Comparison of ENCODE assay signal across 11 cellular contexts in the genomic region with DNA sequence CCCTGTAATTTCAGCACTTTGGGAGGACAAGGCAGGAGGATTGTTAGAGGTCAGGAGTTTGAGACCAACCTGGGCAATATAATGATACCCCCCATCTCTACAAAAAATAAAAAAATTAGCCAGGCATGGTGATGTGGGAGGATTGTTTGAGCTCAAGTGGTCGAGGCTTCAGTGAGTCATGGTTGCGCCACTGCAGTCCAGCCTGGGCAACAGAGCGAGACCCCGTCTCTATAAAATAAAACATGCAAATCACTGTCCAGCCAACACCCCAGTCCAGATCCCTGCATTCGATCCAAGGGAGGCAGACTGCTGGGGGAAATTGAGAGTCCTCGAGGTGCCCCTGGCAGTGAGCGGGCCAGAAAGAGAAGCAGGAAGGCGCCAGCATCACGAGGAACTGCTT.
"Had no signal": no experiment of that assay in that cellular context is flagged by ENCODE, and none has a peak within 500 bp of the region (broad histone marks: within the 10 kb centered on the region; RNA-seq: fewer than 3 reads in every experiment).

No MANE protein-coding gene starts in this region.

- H3K9me3 Mint-ChIP-seq: dendritic cell treated with granulocyte-macrophage colony-stimulating factor and Interleukin-4, amounts not matched to agents 40 ng/mL and 50 ng/mL, for 4 days; WTC11 had no signal

- H3K36me3 ChIP-seq: breast epithelium had no signal

- H3K27ac ChIP-seq: epithelial cell of prostate, thoracic aorta had no signal

- H3K27ac Mint-ChIP-seq: dendritic cell treated with granulocyte-macrophage colony-stimulating factor and Interleukin-4, amounts not matched to agents 40 ng/mL and 50 ng/mL, for 4 days; WTC11 had no signal

- ATAC-seq: WTC11 had no signal

- H3K27me3 ChIP-seq: breast epithelium had no signal

- H3K4me3 Mint-ChIP-seq: dendritic cell treated with granulocyte-macrophage colony-stimulating factor and Interleukin-4, amounts not matched to agents 40 ng/mL and 50 ng/mL, for 4 days; WTC11 had no signal

- DNase-seq: aorta; effector memory CD4-positive, alpha-beta T cell; foreskin melanocyte; kidney glomerular epithelial cell; stimulated activated CD4-positive, alpha-beta T cell treated with anti-CD3 and anti-CD28 coated beads, Interleukin-1b, Interleukin-23, amount 100 ng/mL, for 48 hours; T-helper 2 cell had no signal

- H3K9me3 ChIP-seq: breast epithelium, thoracic aorta had no signal

- H3K4me3 ChIP-seq: breast epithelium, thoracic aorta had no signal
